Comparison of ENCODE assay signal across 8 cellular contexts in the genomic region with DNA sequence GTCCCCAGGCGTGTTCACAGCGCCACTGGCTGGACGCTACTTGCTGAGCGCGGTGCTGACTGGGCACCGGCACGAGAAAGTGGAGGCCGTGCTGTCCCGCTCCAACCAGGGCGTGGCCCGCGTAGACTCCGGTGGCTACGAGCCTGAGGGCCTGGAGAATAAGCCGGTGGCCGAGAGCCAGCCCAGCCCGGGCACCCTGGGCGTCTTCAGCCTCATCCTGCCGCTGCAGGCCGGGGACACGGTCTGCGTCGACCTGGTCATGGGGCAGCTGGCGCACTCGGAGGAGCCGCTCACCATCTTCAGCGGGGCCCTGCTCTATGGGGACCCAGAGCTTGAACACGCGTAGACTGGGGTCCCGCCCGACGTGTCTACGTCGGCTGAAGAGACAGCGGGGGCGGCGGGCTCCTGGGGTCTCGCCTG. TPM values are rescaled to one million over a fixed set of nuclear protein-coding genes. Genes with fewer than 3 reads are reported as not detected.
DNase-seq lines count a peak whose midpoint lies in the region; TF ChIP-seq lines count a peak whose summit lies in the region.

No MANE protein-coding gene starts in this region.

- no peaks in the 10 kb centered on the region for H3K9me3 Mint-ChIP-seq in activated naive CD4-positive, alpha-beta T cell treated with anti-CD3 and anti-CD28 coated beads for 36 hours
- H3K9me3 Mint-ChIP-seq in neural crest cell = no peaks in the 10 kb centered on the region

- in situ Hi-C loops in GM23248 (cut with MboI) = no loop called here

- peak overlapping the region; percentile 63 for H2AFZ ChIP-seq in GM23248

- peak overlapping the region; percentile 74 for H3K9ac ChIP-seq in GM23248

- peaks cover 13% of the 10 kb centered on the region for H3F3A ChIP-seq in GM23248 (ENCODE audit: insufficient read depth)

- peak; percentile 67 for DNase-seq in ELR (ENCODE audit: low read depth)
- peak; percentile 87 for DNase-seq in GM23248
- DNase-seq in NCI-H2171 (lab: John Stamatoyannopoulos, UW) = peak; percentile 49
- DNase-seq in activated naive CD4-positive, alpha-beta T cell treated with anti-CD3 and anti-CD28 coated beads for 36 hours = peak; percentile 48
- DNase-seq in globus pallidus (ENCODE audit: low spot score) = peak; percentile 78
- peak; percentile 43 for DNase-seq in neural crest cell (ENCODE audit: low read depth, low spot score)
- DNase-seq in vagina (ENCODE audit: extremely low spot score in 2 of 2) = no peak
- DNase-seq in GM19240 (ENCODE audit: insufficient read length, low spot score) = no peak

- CTCF ChIA-PET in activated naive CD4-positive, alpha-beta T cell treated with anti-CD3 and anti-CD28 coated beads for 36 hours (lab: Charles Lee) = interaction anchor here (1.3 to 3.1 kb wide), 3 partner anchors 11 to 35 kb away, joined by 4 to 13 read pairs (median 5); partner anchors contain the start of gene OST4

- peak overlapping the region; percentile 81 for H3K4me3 Mint-ChIP-seq in activated naive CD4-positive, alpha-beta T cell treated with anti-CD3 and anti-CD28 coated beads for 36 hours
- H3K4me3 Mint-ChIP-seq in neural crest cell = peak overlapping the region; percentile 61

- TF ChIP-seq CTCF in neural crest cell (conservative IDR thresholded peaks at IDR 0.05) (no peak), vagina (IDR thresholded peaks at IDR 0.05) (peak in 2 of 3 experiments; percentile 21 to 27)

- H3K27me3 ChIP-seq in GM23248 (replicated peaks; ENCODE audit: insufficient read depth) (no peaks in the 10 kb centered on the region), vagina (no peaks in the 10 kb centered on the region)

- H3K36me3 ChIP-seq in GM23248 (ENCODE audit: low read depth) = no peaks in the 10 kb centered on the region
- no peaks in the 10 kb centered on the region for H3K36me3 ChIP-seq in vagina

- peaks cover 2% of the 10 kb centered on the region for H3K36me3 Mint-ChIP-seq in activated naive CD4-positive, alpha-beta T cell treated with anti-CD3 and anti-CD28 coated beads for 36 hours (ENCODE audit: low read depth)
- no peaks in the 10 kb centered on the region for H3K36me3 Mint-ChIP-seq in neural crest cell (ENCODE audit: low read depth)

- intact Hi-C loops in activated naive CD4-positive, alpha-beta T cell treated with anti-CD3 and anti-CD28 coated beads for 36 hours (cut with micrococcal nuclease) = loop anchor here (1.0 to 5.0 kb wide), 10 partner anchors 14 to 404 kb away; partner anchors contain the start of genes ATRAID, CAD, EIF2B4 and IFT172
- intact Hi-C loops in vagina (cut with DNase I) = loop anchor here (2.0 to 10.0 kb wide), 3 partner anchors 35 to 123 kb away; partner anchors contain the start of genes AGBL5 and TMEM214

- no peaks in the 10 kb centered on the region for H3K27me3 Mint-ChIP-seq in activated naive CD4-positive, alpha-beta T cell treated with anti-CD3 and anti-CD28 coated beads for 36 hours (ENCODE audit: low read depth)
- H3K27me3 Mint-ChIP-seq in neural crest cell (ENCODE audit: low read depth) = peaks cover 13% of the 10 kb centered on the region

- H3K27ac ChIP-seq in GM23248 (peak overlapping the region; percentile 59), vagina (peak overlapping the region; percentile 83)

- no peak overlapping the region for H3K27ac Mint-ChIP-seq in activated naive CD4-positive, alpha-beta T cell treated with anti-CD3 and anti-CD28 coated beads for 36 hours
- H3K27ac Mint-ChIP-seq in neural crest cell (ENCODE audit: unreplicated experiment) = no peak overlapping the region

- H3K4me1 ChIP-seq in GM23248 (ENCODE audit: insufficient read depth) = peaks cover 7% of the 10 kb centered on the region; the same call in 1 of the 2 replicates
- peaks cover 53% of the 10 kb centered on the region for H3K4me1 ChIP-seq in vagina

- H4K20me1 ChIP-seq in GM23248 (ENCODE audit: insufficient read depth) = no peaks in the 10 kb centered on the region

- H3K9me2 ChIP-seq in GM23248 (ENCODE audit: insufficient read depth) = no peaks in the 10 kb centered on the region

- H3K79me2 ChIP-seq in GM23248 (ENCODE audit: insufficient read depth) = peaks cover 12% of the 10 kb centered on the region

- H3K4me3 ChIP-seq in GM23248 (peak overlapping the region; percentile 73), vagina (peak overlapping the region; percentile 58 to 68)

- 0 to 3% methylated on average over 23 to 28 of the region's 38 CpGs for WGBS in GM23248 (ENCODE audit: low coverage in 1 of 2, low lambda C conversion rate in 2 of 2, missing lambda C conversion rate in 2 of 2), 2 experiments

- peak overlapping the region; percentile 75 for H3K4me2 ChIP-seq in GM23248 (ENCODE audit: unreplicated experiment)

- H3K9me3 ChIP-seq in GM23248 (ENCODE audit: low read depth) (no peaks in the 10 kb centered on the region), vagina (no peaks in the 10 kb centered on the region)

- TF ChIP-seq POLR2A in vagina (IDR thresholded peaks at IDR 0.05) = no peak

- H3K4me1 Mint-ChIP-seq in activated naive CD4-positive, alpha-beta T cell treated with anti-CD3 and anti-CD28 coated beads for 36 hours (ENCODE audit: low read depth) = peaks cover 34% of the 10 kb centered on the region
- H3K4me1 Mint-ChIP-seq in neural crest cell = peaks cover 30% of the 10 kb centered on the region

RNA-seq across cellular contexts. Expression of gene KHK, which starts 0.9 kb away (rescaled TPM):
- total RNA-seq in GM23248 (2014; rRNA removed; shearing (Covaris generic)) = not detected in 2 replicates
- 0.24 and 0.51 TPM in 2 replicates for polyA plus RNA-seq in GM23248 (2016; fragmentation: Nextera tagmentation; extraction: Ambion mirVana)
- total RNA-seq in activated naive CD4-positive, alpha-beta T cell treated with anti-CD3 and anti-CD28 coated beads for 36 hours = 10 to 100 TPM in 1 of 2 experiments, 1 to 10 TPM in 1; 9.5 to 10.2 TPM
- 10.0 and 10.6 TPM in 2 replicates for total RNA-seq in neural crest cell
- total RNA-seq in vagina = 9.3 TPM

RNA-seq across cellular contexts. Expression of gene EMILIN1, which starts 7.3 kb away (rescaled TPM):
- 219 and 229 TPM in 2 replicates for total RNA-seq in GM23248 (2014; rRNA removed; shearing (Covaris generic))
- polyA plus RNA-seq in GM23248 (2016; fragmentation: Nextera tagmentation; extraction: Ambion mirVana) = 61.5 and 65.0 TPM in 2 replicates
- total RNA-seq in activated naive CD4-positive, alpha-beta T cell treated with anti-CD3 and anti-CD28 coated beads for 36 hours = under 1 TPM; 0.15 to 0.29 TPM
- total RNA-seq in neural crest cell (22.6 and 24.1 TPM in 2 replicates), vagina (100 TPM)

RNA-seq across cellular contexts. Expression of gene OST4, which starts 14.2 kb away (rescaled TPM):
- total RNA-seq in GM23248 (2014; rRNA removed; shearing (Covaris generic)) = 445 and 499 TPM in 2 replicates
- polyA plus RNA-seq in GM23248 (2016; fragmentation: Nextera tagmentation; extraction: Ambion mirVana) = 906 and 942 TPM in 2 replicates
- 100 to 1,000 TPM; 257 to 282 TPM for total RNA-seq in activated naive CD4-positive, alpha-beta T cell treated with anti-CD3 and anti-CD28 coated beads for 36 hours
- total RNA-seq in neural crest cell (232 and 236 TPM in 2 replicates), vagina (269 TPM)

RNA-seq across cellular contexts. Expression of gene CGREF1, which starts 33.2 kb away (rescaled TPM):
- total RNA-seq in GM23248 (2014; rRNA removed; shearing (Covaris generic)) = 19.2 and 23.3 TPM in 2 replicates
- 17.2 and 17.8 TPM in 2 replicates for polyA plus RNA-seq in GM23248 (2016; fragmentation: Nextera tagmentation; extraction: Ambion mirVana)
- total RNA-seq in activated naive CD4-positive, alpha-beta T cell treated with anti-CD3 and anti-CD28 coated beads for 36 hours = 1 to 10 TPM; 5.8 to 6.6 TPM
- total RNA-seq in neural crest cell = 1.3 and 2.1 TPM in 2 replicates
- 2.2 TPM for total RNA-seq in vagina

RNA-seq across cellular contexts. Expression of gene AGBL5, which starts 34.2 kb away (rescaled TPM):
- total RNA-seq in GM23248 (2014; rRNA removed; shearing (Covaris generic)) = 15.2 and 17.8 TPM in 2 replicates
- polyA plus RNA-seq in GM23248 (2016; fragmentation: Nextera tagmentation; extraction: Ambion mirVana) = 19.7 TPM in 2 replicates
- total RNA-seq in activated naive CD4-positive, alpha-beta T cell treated with anti-CD3 and anti-CD28 coated beads for 36 hours = 10 to 100 TPM; 19.1 to 19.7 TPM
- total RNA-seq in neural crest cell (67.2 and 67.7 TPM in 2 replicates), vagina (8.8 TPM)

Comparison
In these comparisons a context has a peak if more than half of its experiments do, and no peak if none do; other contexts are left out.
1. DNase-seq: peak in ELR (single experiment), GM23248 (single experiment), NCI-H2171 (single experiment), activated naive CD4-positive, alpha-beta T cell treated with anti-CD3 and anti-CD28 coated beads for 36 hours (single experiment), globus pallidus (single experiment) and neural crest cell (single experiment); none in vagina (0 of 2) and GM19240 (single experiment).
2. RNA of gene KHK, which starts 0.9 kb away (total RNA-seq): 9.5 to 10.2 TPM in activated naive CD4-positive, alpha-beta T cell treated with anti-CD3 and anti-CD28 coated beads for 36 hours, 10.0 to 10.6 TPM in neural crest cell and 9.3 TPM in vagina (single experiment); not detected in GM23248; every median in the first group is over 10 times any median in the second.
3. RNA of gene EMILIN1, which starts 7.3 kb away (total RNA-seq): 219 to 229 TPM in GM23248, 100 TPM in vagina (single experiment) and 22.6 to 24.1 TPM in neural crest cell; 0.15 to 0.29 TPM in activated naive CD4-positive, alpha-beta T cell treated with anti-CD3 and anti-CD28 coated beads for 36 hours; every median in the first group is over 10 times any median in the second.